ENCODE assay signal across 11 cellular contexts in the genomic region with DNA sequence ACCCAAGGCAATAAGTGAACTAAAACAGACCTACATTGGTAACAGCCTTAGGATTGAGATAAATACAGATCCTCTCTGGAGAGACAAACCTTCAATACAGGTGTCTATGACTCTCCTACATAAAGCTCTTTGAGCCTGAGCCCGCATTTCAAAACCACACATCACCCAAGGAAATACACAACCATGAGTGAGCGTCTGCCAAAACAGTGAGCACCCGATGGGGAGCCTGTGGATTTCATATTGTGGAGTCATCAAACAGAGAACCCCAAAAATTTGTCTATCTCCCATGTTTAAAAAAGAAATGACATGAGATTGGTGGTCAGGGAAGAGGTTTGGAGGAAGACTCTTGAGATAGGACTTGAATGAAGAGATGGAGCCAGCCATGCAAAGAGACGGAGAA.
"Had no signal": no experiment of that assay in that cellular context is flagged by ENCODE, and none has a peak within 500 bp of the region (broad histone marks: within the 10 kb centered on the region; RNA-seq: fewer than 3 reads in every experiment).

No MANE protein-coding gene starts in this region.

- DNase-seq: GM23248, GOT3, H7, H9, HCEC 1CT, HFFc6 had no signal

- FAIRE-seq: H1, H54 had no signal

- H3K9ac ChIP-seq: GM23248 had no signal

- H3K27ac ChIP-seq: GM23248 had no signal

- H2AFZ ChIP-seq: GM23248, GM23338 had no signal

- H3K4me2 ChIP-seq: GM23338 had no signal

- H3K36me3 ChIP-seq: HAP-1 had no signal

- H3K4me1 ChIP-seq: HAP-1 had no signal

- H3K9me3 ChIP-seq: HAP-1 had no signal

- H3K4me3 ChIP-seq: GM23248, GM23338, HAP-1 had no signal

- ATAC-seq: GM23338, HCT116 had no signal
